17 cellular contexts compared by ENCODE assay signal in genomic region chrX:22603060-22603459, GRCh38.
DNase-seq lines count a peak whose midpoint lies in the region; TF ChIP-seq lines count a peak whose summit lies in the region.
"Had no signal": no experiment of that assay in that cellular context is flagged by ENCODE, and none has a peak within 500 bp of the region (broad histone marks: within the 10 kb centered on the region; RNA-seq: fewer than 3 reads in every experiment).

No MANE protein-coding gene starts in this region.

- 95% methylated on average over 5 of the region's 5 CpGs; no CpG with 5 or more reads in 1 of the 2 experiments for WGBS in endodermal cell (ENCODE audit: insufficient coverage in 1 of 2, insufficient read length in 1 of 2), 2 experiments

- H3K27me3 Mint-ChIP-seq in endodermal cell (ENCODE audit: insufficient read depth) = no peaks in the 10 kb centered on the region
- H3K27me3 Mint-ChIP-seq: CD4-positive, alpha-beta memory T cell had no signal

- H3K9ac ChIP-seq in endodermal cell (ENCODE audit: extremely low read depth, low read length, poor library complexity, severe bottlenecking) = no peak overlapping the region
- H3K9ac ChIP-seq: GM23248 had no signal

- no peak overlapping the region for H3K27ac ChIP-seq in endodermal cell (ENCODE audit: low read depth, low read length)
- H3K27ac ChIP-seq: GM23248 had no signal

- no peaks in the 10 kb centered on the region for H3K4me1 ChIP-seq in endodermal cell (ENCODE audit: control insufficient read depth, insufficient read depth, low read length)

- no peaks in the 10 kb centered on the region for H3K36me3 ChIP-seq in endodermal cell (ENCODE audit: control insufficient read depth, insufficient read depth, low read length)

- no peak overlapping the region for H3K4me3 ChIP-seq in endodermal cell (ENCODE audit: low read length)
- H3K4me3 ChIP-seq: GM23248 had no signal

- no peaks in the 10 kb centered on the region for H3K9me3 ChIP-seq in endodermal cell (ENCODE audit: control insufficient read depth, low read length)

- H3K27me3 ChIP-seq in endodermal cell (ENCODE audit: control insufficient read depth, insufficient read depth, low read length, poor library complexity, severe bottlenecking) = no peaks in the 10 kb centered on the region

- no peaks in the 10 kb centered on the region for H3K36me3 Mint-ChIP-seq in endodermal cell (ENCODE audit: low read depth)
- H3K36me3 Mint-ChIP-seq: CD4-positive, alpha-beta memory T cell had no signal

- no peak overlapping the region for H3K4me3 Mint-ChIP-seq in endodermal cell

- TF ChIP-seq CTCF in endodermal cell (conservative IDR thresholded peaks at IDR 0.05) = no peak

- H3K27ac Mint-ChIP-seq in endodermal cell = no peak overlapping the region
- H3K27ac Mint-ChIP-seq: CD4-positive, alpha-beta memory T cell had no signal

- peaks cover 21% of the 10 kb centered on the region for H3K9me3 Mint-ChIP-seq in endodermal cell

- no peaks in the 10 kb centered on the region for H3K4me1 Mint-ChIP-seq in endodermal cell
- H3K4me1 Mint-ChIP-seq: CD4-positive, alpha-beta memory T cell had no signal

- peak; percentile 14 for DNase-seq in NCI-H82 (lab: John Stamatoyannopoulos, UW)
- no peak for DNase-seq in NCI-H82 treated with DMSO at 0.1 percent for 48 hours (lab: John Stamatoyannopoulos, UW; ENCODE audit: unreplicated experiment)
- DNase-seq in NCI-H524 treated with DMSO at 0.1 percent for 48 hours (lab: John Stamatoyannopoulos, UW) = peak; percentile 67
- peak; percentile 22 for DNase-seq in endodermal cell
- no peak for DNase-seq in UCSD-AML1 (lab: John Stamatoyannopoulos, UW; ENCODE audit: unreplicated experiment)
- no peak for DNase-seq in nucleus accumbens (lab: John Stamatoyannopoulos, UW)
- no peak for DNase-seq in NCI-H1092 treated with DMSO at 0.1 percent for 48 hours (lab: John Stamatoyannopoulos, UW)
- DNase-seq: C1 segment of cervical spinal cord; Calu3; CD4-positive, alpha-beta memory T cell; COR-L47; DMS53; DMS79 treated with DMSO at 0.1 percent for 48 hours; GF-D8; GM23248; H7; HCEC 1CT had no signal

Comparison
In these comparisons a context has a peak if more than half of its experiments do, and no peak if none do; other contexts are left out.
1. DNase-seq: peak in NCI-H82 (single experiment), NCI-H524 treated with DMSO at 0.1 percent for 48 hours (single experiment) and endodermal cell (single experiment); none in NCI-H82 treated with DMSO at 0.1 percent for 48 hours (single experiment), UCSD-AML1 (single experiment), nucleus accumbens (0 of 56) and NCI-H1092 treated with DMSO at 0.1 percent for 48 hours (single experiment).